8 cellular contexts compared by ENCODE assay signal in genomic region chr4:78938474-78938867, GRCh38. TPM values are rescaled to one million over a fixed set of nuclear protein-coding genes. Genes with fewer than 3 reads are reported as not detected.
A peak's percentile ranks its signal among the peaks of the same experiment; 100 is the strongest.
DNase-seq lines count a peak whose midpoint lies in the region; ATAC-seq and TF ChIP-seq lines count a peak whose summit lies in the region.

No MANE protein-coding gene starts in this region.

- peaks cover 21% of the 10 kb centered on the region for H3K4me1 ChIP-seq in smooth muscle cell (ENCODE audit: low read depth)

- ATAC-seq in T-cell (replicated peaks in 1 of 4) (peak in 1 of 4 experiments; percentile 1), GM21529 (IDR thresholded peaks at IDR 0.05; ENCODE audit: unreplicated experiment) (no peak), HG03469 (IDR thresholded peaks at IDR 0.05; ENCODE audit: unreplicated experiment) (no peak)

- no peaks in the 10 kb centered on the region for H3F3A ChIP-seq in smooth muscle cell (ENCODE audit: low read depth)

- no peaks in the 10 kb centered on the region for H3K27me3 ChIP-seq in smooth muscle cell (ENCODE audit: low read depth)

- peak overlapping the region; percentile 88 for H3K4me2 ChIP-seq in smooth muscle cell

- TF ChIP-seq CTCF in glutamatergic neuron (IDR thresholded peaks at IDR 0.05; ENCODE audit: partially characterized antibody, unreplicated experiment) (no peak), smooth muscle cell (IDR thresholded peaks at IDR 0.05; ENCODE audit: borderline replicate concordance, insufficient read depth, poor library complexity, severe bottlenecking) (no peak)

- H3K27me3 Mint-ChIP-seq in T-helper 1 cell treated with Interleukin-12 subunit alpha and Interleukin-12 subunit beta and Interleukin-4 antibody, amounts not matched to agents 30 μg/mL and 1 μg/mL, for 36 hours (ENCODE audit: low read depth) = peaks cover 21% of the 10 kb centered on the region
- peaks cover 5% of the 10 kb centered on the region in 2 donors for H3K27me3 Mint-ChIP-seq in T-cell
- peaks cover 2% of the 10 kb centered on the region for H3K27me3 Mint-ChIP-seq in glutamatergic neuron (ENCODE audit: unreplicated experiment)

- H3K36me3 ChIP-seq in smooth muscle cell (ENCODE audit: low read depth) = no peaks in the 10 kb centered on the region

- DNase-seq in T-helper 1 cell = no peak
- no peak for DNase-seq in T-cell
- DNase-seq in glutamatergic neuron = no peak
- no peak for DNase-seq in smooth muscle cell (lab: John Stamatoyannopoulos, UW; ENCODE audit: unreplicated experiment)
- DNase-seq in SHP77 treated with DMSO at 0.1 percent for 48 hours (lab: John Stamatoyannopoulos, UW) = no peak

- H4K20me1 ChIP-seq in smooth muscle cell (ENCODE audit: low read depth) = peaks cover 4% of the 10 kb centered on the region

- no peaks in the 10 kb centered on the region for H3K9me3 ChIP-seq in smooth muscle cell (replicated peaks; ENCODE audit: low read depth)

- no peaks in the 10 kb centered on the region for H3K9me3 Mint-ChIP-seq in T-helper 1 cell treated with Interleukin-12 subunit alpha and Interleukin-12 subunit beta and Interleukin-4 antibody, amounts not matched to agents 30 μg/mL and 1 μg/mL, for 36 hours
- H3K9me3 Mint-ChIP-seq in T-cell = no peaks in the 10 kb centered on the region
- H3K9me3 Mint-ChIP-seq in glutamatergic neuron (ENCODE audit: unreplicated experiment) = peaks cover 2% of the 10 kb centered on the region

- peak overlapping the region; percentile 96 for H3K27ac Mint-ChIP-seq in T-helper 1 cell treated with Interleukin-12 subunit alpha and Interleukin-12 subunit beta and Interleukin-4 antibody, amounts not matched to agents 30 μg/mL and 1 μg/mL, for 36 hours
- H3K27ac Mint-ChIP-seq in T-cell (peak overlapping the region; percentile 7 to 85), glutamatergic neuron (ENCODE audit: unreplicated experiment) (peak overlapping the region; percentile 79)

- H3K4me3 ChIP-seq in smooth muscle cell = peak overlapping the region; percentile 67

- H3K4me1 Mint-ChIP-seq in T-helper 1 cell treated with Interleukin-12 subunit alpha and Interleukin-12 subunit beta and Interleukin-4 antibody, amounts not matched to agents 30 μg/mL and 1 μg/mL, for 36 hours (ENCODE audit: low read depth) = peaks cover 34% of the 10 kb centered on the region
- H3K4me1 Mint-ChIP-seq in T-cell = peaks cover 42 to 54% (median 42%) of the 10 kb centered on the region in 3 donors
- peaks cover 5% of the 10 kb centered on the region for H3K4me1 Mint-ChIP-seq in glutamatergic neuron (ENCODE audit: low read depth, unreplicated experiment)

- H3K4me3 Mint-ChIP-seq in T-helper 1 cell treated with Interleukin-12 subunit alpha and Interleukin-12 subunit beta and Interleukin-4 antibody, amounts not matched to agents 30 μg/mL and 1 μg/mL, for 36 hours = peak overlapping the region; percentile 100
- H3K4me3 Mint-ChIP-seq in T-cell (peak overlapping the region; percentile 90 to 99 (median 95)), glutamatergic neuron (ENCODE audit: unreplicated experiment) (peak overlapping the region; percentile 96)

- peaks cover 13% of the 10 kb centered on the region for H3K36me3 Mint-ChIP-seq in T-helper 1 cell treated with Interleukin-12 subunit alpha and Interleukin-12 subunit beta and Interleukin-4 antibody, amounts not matched to agents 30 μg/mL and 1 μg/mL, for 36 hours (ENCODE audit: low read depth)
- peaks cover 9% of the 10 kb centered on the region for H3K36me3 Mint-ChIP-seq in T-cell
- H3K36me3 Mint-ChIP-seq in glutamatergic neuron (ENCODE audit: unreplicated experiment) = no peaks in the 10 kb centered on the region

- CTCF ChIA-PET in T-cell (lab: Charles Lee) = interaction anchor here (0.6 to 1.7 kb wide), 3 partner anchors 14 to 16 kb away, joined by 3 to 12 read pairs (median 10); no protein-coding TSS in a partner anchor

- H2AFZ ChIP-seq in smooth muscle cell (ENCODE audit: low read depth) = peak overlapping the region; percentile 96

- POLR2A ChIA-PET in T-cell (lab: Charles Lee) = interaction anchor here (0.6 to 1.1 kb wide), 6 partner anchors 13 to 1087 kb away, joined by 3 to 4 read pairs (median 3); no protein-coding TSS in a partner anchor

- WGBS in smooth muscle cell (ENCODE audit: low lambda C conversion rate) = 13% methylated on average over 7 of the region's 7 CpGs

- H3K27ac ChIP-seq in smooth muscle cell (ENCODE audit: low read depth) = no peak overlapping the region

- no peaks in the 10 kb centered on the region for H3K79me2 ChIP-seq in smooth muscle cell (ENCODE audit: low read depth)

- H3K9ac ChIP-seq in smooth muscle cell (ENCODE audit: low read depth) = peak overlapping the region; percentile 76

RNA-seq across cellular contexts. Expression of gene PAQR3, which starts 0.8 kb away (rescaled TPM):
- total RNA-seq in T-cell = 10 to 100 TPM in 4 of 5 donors, 1 to 10 TPM in 1; 8.7 to 26.6 (median 11.2) TPM
- 53.2 TPM for total RNA-seq in glutamatergic neuron (ENCODE audit: unreplicated experiment)
- 20.4 and 35.5 TPM in 2 replicates for total RNA-seq in smooth muscle cell
- polyA plus RNA-seq in smooth muscle cell = 10.1 and 10.8 TPM in 2 replicates

Comparison
In these comparisons a context has a peak if more than half of its experiments do, and no peak if none do; other contexts are left out.
1. H3K27ac Mint-ChIP-seq: peak in every context shown above with its lines; median percentile 96 in T-helper 1 cell treated with Interleukin-12 subunit alpha and Interleukin-12 subunit beta and Interleukin-4 antibody, amounts not matched to agents 30 μg/mL and 1 μg/mL, for 36 hours; 79 in glutamatergic neuron; 46 in T-cell.